ENCODE assay signal across 9 cellular contexts in genomic region chr5:10577371-10578291, GRCh38. TPM values are rescaled to one million over a fixed set of nuclear protein-coding genes. Genes with fewer than 3 reads are reported as not detected.
DNase-seq lines count a peak whose midpoint lies in the region; ATAC-seq and TF ChIP-seq lines count a peak whose summit lies in the region.
"Had no signal": no experiment of that assay in that cellular context is flagged by ENCODE, and none has a peak within 500 bp of the region (broad histone marks: within the 10 kb centered on the region; RNA-seq: fewer than 3 reads in every experiment).

No MANE protein-coding gene starts in this region.

- in situ Hi-C loops in mammary epithelial cell (cut with MboI; ENCODE audit: low sequenced_read_pairs in 2 of 2), result no loop called here
- in situ Hi-C loops in ACHN (cut with HindIII; ENCODE audit: low pct_ligation_motif_present, low pct_unique_long_range_greater_than_20kb, low sequenced_read_pairs), result no loop called here

- intact Hi-C loops in breast epithelium (cut with DNase I; ENCODE audit: low total_unique reads), result no loop called here
- intact Hi-C loops in mammary epithelial cell (cut with micrococcal nuclease), result no loop called here
- intact Hi-C loops in uterus (cut with DNase I; ENCODE audit: low total_unique reads), result no loop called here

- no peaks in the 10 kb centered on the region for H3K4me1 ChIP-seq in breast epithelium
- peaks cover 8% of the 10 kb centered on the region for H3K4me1 ChIP-seq in mammary epithelial cell (ENCODE audit: insufficient read depth, low read length)
- H3K4me1 ChIP-seq in uterus, result peaks cover 0 to 5% of the 10 kb centered on the region in 2 donors

- H3K27me3 ChIP-seq in breast epithelium (no peaks in the 10 kb centered on the region), mammary epithelial cell (ENCODE audit: insufficient read depth, low read length) (no peaks in the 10 kb centered on the region), uterus (no peaks in the 10 kb centered on the region)

- WGBS in mammary epithelial cell (ENCODE audit: low coverage, missing lambda C conversion rate), result 72% methylated on average over 18 of the region's 18 CpGs

- H3K27ac ChIP-seq in breast epithelium (peak overlapping the region; percentile 13 to 19), mammary epithelial cell (ENCODE audit: insufficient read depth, low read depth, low read length) (no peak overlapping the region), uterus (peak overlapping the region; percentile 44 to 60)

- DNase-seq in breast epithelium (ENCODE audit: low spot score in 2 of 2), result no peak
- DNase-seq in mammary epithelial cell, result no peak
- peak; percentile 42 for DNase-seq in fibroblast of peridontal ligament (ENCODE audit: extremely low read depth)
- DNase-seq in uterus, result no peak
- DNase-seq in effector CD8-positive, alpha-beta T cell (lab: John Stamatoyannopoulos, UW), result no peak
- DNase-seq in ACHN, result no peak
- no peak for DNase-seq in NCI-H748 treated with DMSO at 0.1 percent for 48 hours (lab: John Stamatoyannopoulos, UW)
- DNase-seq: NCI-H1417 treated with DMSO at 0.1 percent for 48 hours had no signal

- TF ChIP-seq POLR2A in breast epithelium (IDR thresholded peaks at IDR 0.05), result no peak
- no peak for TF ChIP-seq POLR2A in uterus (IDR thresholded peaks at IDR 0.05)

- no peak overlapping the region for H3K4me2 ChIP-seq in mammary epithelial cell (ENCODE audit: insufficient read depth, low read depth, low read length)

- H3K9ac ChIP-seq in mammary epithelial cell (ENCODE audit: insufficient read depth, low read length), result no peak overlapping the region

- H3K9me3 ChIP-seq in breast epithelium (no peaks in the 10 kb centered on the region), mammary epithelial cell (replicated peaks; ENCODE audit: insufficient read depth, low read length) (no peaks in the 10 kb centered on the region), uterus (no peaks in the 10 kb centered on the region)

- no peak overlapping the region for H3K4me3 ChIP-seq in breast epithelium
- H3K4me3 ChIP-seq in mammary epithelial cell (replicated peaks in 1 of 3; ENCODE audit: insufficient read depth in 1 of 3, low read depth in 2 of 3, low read length in 3 of 3), result no peak overlapping the region
- no peak overlapping the region for H3K4me3 ChIP-seq in uterus

- H4K20me1 ChIP-seq in mammary epithelial cell (ENCODE audit: insufficient read depth, low read length), result no peaks in the 10 kb centered on the region

- ATAC-seq in HG03460 (IDR thresholded peaks at IDR 0.05; ENCODE audit: unreplicated experiment), result peak; percentile 58

- no TSS peak for BruUV-seq in mammary epithelial cell (replicated peaks; lab: Mats Ljungman, UMichigan)

- H2AFZ ChIP-seq in mammary epithelial cell (ENCODE audit: low read depth, low read length), result no peak overlapping the region

- H3K36me3 ChIP-seq in breast epithelium (no peaks in the 10 kb centered on the region), mammary epithelial cell (ENCODE audit: insufficient read depth, low read length) (no peaks in the 10 kb centered on the region), uterus (no peaks in the 10 kb centered on the region)

- TF ChIP-seq CTCF in breast epithelium (IDR thresholded peaks at IDR 0.05) (no peak), mammary epithelial cell (conservative IDR thresholded peaks at IDR 0.05 in 1 of 2, IDR thresholded peaks at IDR 0.05 in 1 of 2; ENCODE audit: extremely low read depth in 1 of 2, insufficient read depth in 1 of 2, low read depth in 1 of 2, low read length in 2 of 2) (no peak), uterus (IDR thresholded peaks at IDR 0.05) (no peak)

- dilution Hi-C loops in mammary epithelial cell (cut with HindIII; ENCODE audit: low sequenced_read_pairs), result no loop called here

- CTCF ChIA-PET in mammary epithelial cell (lab: Charles Lee; ENCODE audit: low non-redundant PET), result no interaction called here

- H3K79me2 ChIP-seq in mammary epithelial cell (ENCODE audit: insufficient read depth, low read length), result no peaks in the 10 kb centered on the region

RNA-seq across cellular contexts. Expression of gene ANKRD33B, which starts 13.8 kb away (rescaled TPM):
- total RNA-seq in breast epithelium, result 1 to 10 TPM; 3.3 to 5.3 (median 3.8) TPM
- total RNA-seq in mammary epithelial cell, result 1 to 10 TPM in 1 of 2 donors, under 1 TPM in 1; under 0.01 to 1.8 TPM
- polyA plus RNA-seq in mammary epithelial cell, result 0.50 TPM
- 2.3 TPM for polyA minus RNA-seq in mammary epithelial cell
- total RNA-seq in uterus, result 10 to 100 TPM in 1 of 4 donors, 1 to 10 TPM in 3; 2.1 to 24.1 (median 7.6) TPM
